Comparison of ENCODE assay signal across 1 cellular context in genomic region chr14:50116221-50116956, GRCh38.
A peak's percentile ranks its signal among the peaks of the same experiment; 100 is the strongest.
TF ChIP-seq lines count a peak whose summit lies in the region.

VCPKMT (minus strand) TSS chr14:50116572; CDS start chr14:50116552, 20 bp downstream.

TF ChIP-seq in SK-N-SH, 30 proteins besides CTCF, POLR2A, EP300 and RAD21 (continued from another document):
- TF ChIP-seq REST (IDR thresholded peaks at IDR 0.05; ENCODE audit: low read depth, low read length) (no peak), MEF2A (IDR thresholded peaks at IDR 0.05; ENCODE audit: borderline replicate concordance, low read depth) (no peak), TEAD4 (IDR thresholded peaks at IDR 0.05; ENCODE audit: borderline replicate concordance, insufficient read depth) (no peak), USF1 (IDR thresholded peaks at IDR 0.05; ENCODE audit: borderline replicate concordance, low read depth) (no peak), FOXM1 (IDR thresholded peaks at IDR 0.05; ENCODE audit: low read depth) (no peak), POLR2AphosphoS5 (IDR thresholded peaks at IDR 0.05; ENCODE audit: low read depth, low read length) (peak; percentile 84), EZH2phosphoT487 (IDR thresholded peaks at IDR 0.05; ENCODE audit: borderline replicate concordance, low read depth) (no peak), ELF1 (IDR thresholded peaks at IDR 0.05) (peak; percentile 80), YY1 (IDR thresholded peaks at IDR 0.05; ENCODE audit: low read depth) (peak; percentile 96), ZBTB33 (IDR thresholded peaks at IDR 0.05; ENCODE audit: borderline replicate concordance, low read depth) (0 out of 2 replicates have a peak, but pooled peaks have one; percentile 11)
